ENCODE assay signal across 1 cellular context in genomic region chr1:59393211-59394180, GRCh38.
TF ChIP-seq lines count a peak whose summit lies in the region.

No MANE protein-coding gene starts in this region.

TF ChIP-seq in HEK293, 187 proteins besides CTCF, POLR2A, EP300 and RAD21 (continued from another document and continues in another):
- peak; percentile 71 for TF ChIP-seq ZBTB44 (tag by site-specific recombination; IDR thresholded peaks at IDR 0.05)
- TF ChIP-seq SP7 (tag by site-specific recombination; IDR thresholded peaks at IDR 0.05): peak; percentile 82
- TF ChIP-seq ZNF354C (tag by site-specific recombination; IDR thresholded peaks at IDR 0.05; ENCODE audit: borderline replicate concordance, low read depth): no peak
- peak; percentile 74; the same call in 1 of the 2 replicates for TF ChIP-seq ATF2 (tag by site-specific recombination; IDR thresholded peaks at IDR 0.05; ENCODE audit: low read depth)
- no peak for TF ChIP-seq ZNF561 (tag by site-specific recombination; IDR thresholded peaks at IDR 0.05; ENCODE audit: borderline replicate concordance)
- no peak for TF ChIP-seq HOXD13 (CRISPR knock-in tag; IDR thresholded peaks at IDR 0.05; ENCODE audit: borderline replicate concordance)
- no peak for TF ChIP-seq ZNF148 (tag by site-specific recombination; IDR thresholded peaks at IDR 0.05; ENCODE audit: borderline replicate concordance)
- TF ChIP-seq HOXC10 (CRISPR knock-in tag; IDR thresholded peaks at IDR 0.05): no peak
- 0 out of 2 replicates have a peak, but pooled peaks have one; percentile 18 for TF ChIP-seq GLIS2 (tag by site-specific recombination; IDR thresholded peaks at IDR 0.05)
- TF ChIP-seq ZBTB6 (tag by site-specific recombination; IDR thresholded peaks at IDR 0.05): 0 out of 2 replicates have a peak, but pooled peaks have one; percentile 13
- no peak for TF ChIP-seq ZNF488 (tag by site-specific recombination; IDR thresholded peaks at IDR 0.05)
- TF ChIP-seq ZNF701 (tag by site-specific recombination; IDR thresholded peaks at IDR 0.05): no peak
- peak; percentile 33; the same call in 1 of the 2 replicates for TF ChIP-seq ZBTB49 (tag by site-specific recombination; IDR thresholded peaks at IDR 0.05; ENCODE audit: low read depth)
- TF ChIP-seq ZNF292 (tag by site-specific recombination; IDR thresholded peaks at IDR 0.05; ENCODE audit: borderline replicate concordance, low read depth): no peak
- TF ChIP-seq ZNF529 (tag by site-specific recombination; IDR thresholded peaks at IDR 0.05; ENCODE audit: insufficient replicate concordance): no peak
- TF ChIP-seq SCRT2 (tag by site-specific recombination; IDR thresholded peaks at IDR 0.05): no peak
- TF ChIP-seq ZNF777 (tag by site-specific recombination; IDR thresholded peaks at IDR 0.05; ENCODE audit: borderline replicate concordance): no peak
- TF ChIP-seq ZNF416 (tag by site-specific recombination; IDR thresholded peaks at IDR 0.05): no peak
- TF ChIP-seq SP2 (tag by site-specific recombination; IDR thresholded peaks at IDR 0.05): 0 out of 2 replicates have a peak, but pooled peaks have one; percentile 13
- peak; percentile 93 for TF ChIP-seq ZNF366 (tag by site-specific recombination; conservative IDR thresholded peaks at IDR 0.05)
- TF ChIP-seq OSR2 (tag by site-specific recombination; IDR thresholded peaks at IDR 0.05): peak; percentile 90
- no peak for TF ChIP-seq ZBTB10 (tag by site-specific recombination; IDR thresholded peaks at IDR 0.05)
- TF ChIP-seq ZNF18 (tag by site-specific recombination; IDR thresholded peaks at IDR 0.05): peak; percentile 24; the same call in 1 of the 2 replicates
- peak; percentile 8; the same call in 1 of the 2 replicates for TF ChIP-seq GFI1B (tag by site-specific recombination; IDR thresholded peaks at IDR 0.05)
- no peak; the same call in 1 of the 2 replicates for TF ChIP-seq ZNF660 (tag by site-specific recombination; IDR thresholded peaks at IDR 0.05)
- TF ChIP-seq ZNF639 (tag by site-specific recombination; IDR thresholded peaks at IDR 0.05): peak; percentile 53; the same call in 1 of the 2 replicates
- no peak for TF ChIP-seq BCL6B (tag by site-specific recombination; IDR thresholded peaks at IDR 0.05)
- TF ChIP-seq WT1 (tag by site-specific recombination; IDR thresholded peaks at IDR 0.05): peak; percentile 96
- no peak for TF ChIP-seq ZNF404 (tag by site-specific recombination; IDR thresholded peaks at IDR 0.05)
- TF ChIP-seq ZNF610 (tag by site-specific recombination; IDR thresholded peaks at IDR 0.05; ENCODE audit: borderline replicate concordance): 0 out of 2 replicates have a peak, but pooled peaks have one; percentile 13
- peak; percentile 77 for TF ChIP-seq FEZF1 (tag by site-specific recombination; IDR thresholded peaks at IDR 0.05)
- TF ChIP-seq YY1 (tag by site-specific recombination; IDR thresholded peaks at IDR 0.05): no peak
- TF ChIP-seq ZSCAN4 (tag by site-specific recombination; IDR thresholded peaks at IDR 0.05): no peak
- TF ChIP-seq ZNF776 (tag by site-specific recombination; IDR thresholded peaks at IDR 0.05; ENCODE audit: borderline replicate concordance): no peak
- TF ChIP-seq ZNF621 (tag by site-specific recombination; IDR thresholded peaks at IDR 0.05): no peak
- no peak for TF ChIP-seq YY2 (tag by site-specific recombination; IDR thresholded peaks at IDR 0.05)
- no peak for TF ChIP-seq ZSCAN18 (tag by site-specific recombination; IDR thresholded peaks at IDR 0.05)
- TF ChIP-seq ZSCAN23 (tag by site-specific recombination; IDR thresholded peaks at IDR 0.05): 0 out of 2 replicates have a peak, but pooled peaks have one; percentile 13
